18 cellular contexts compared by ENCODE assay signal in genomic region chr6:55046869-55047422, GRCh38.
A peak's percentile ranks its signal among the peaks of the same experiment; 100 is the strongest.
DNase-seq lines count a peak whose midpoint lies in the region; ATAC-seq, FAIRE-seq and TF ChIP-seq lines count a peak whose summit lies in the region.
"Had no signal": no experiment of that assay in that cellular context is flagged by ENCODE, and none has a peak within 500 bp of the region (broad histone marks: within the 10 kb centered on the region; RNA-seq: fewer than 3 reads in every experiment).

No MANE protein-coding gene starts in this region.

- H3K9me3 Mint-ChIP-seq in neural progenitor cell = no peaks in the 10 kb centered on the region

- TF ChIP-seq POLR2A in heart left ventricle (IDR thresholded peaks at IDR 0.05) = no peak

- 32 to 39% (median 38%) methylated on average over 4 of the region's 4 CpGs for WGBS in heart left ventricle, 4 donors

- H3K4me3 Mint-ChIP-seq in neural progenitor cell = no peak overlapping the region
- H3K4me3 Mint-ChIP-seq: activated naive CD4-positive, alpha-beta T cell treated with anti-CD3 and anti-CD28 coated beads for 36 hours; CD4-positive, alpha-beta T cell; stimulated activated naive CD8-positive, alpha-beta T cell treated with anti-CD3 and anti-CD28 coated beads, Interleukin-15, amount 100 ng/mL, for 72 hours had no signal

- peak overlapping the region; percentile 46 for H2AFZ ChIP-seq in neural progenitor cell (replicated peaks)

- H3K4me2 ChIP-seq in neural progenitor cell = no peak overlapping the region

- no peaks in the 10 kb centered on the region for H3K79me2 ChIP-seq in neural progenitor cell (ENCODE audit: low read depth)

- H3K9ac ChIP-seq in NT2/D1 (ENCODE audit: insufficient read length, low read depth) (no peak overlapping the region), neural progenitor cell (no peak overlapping the region)

- H3K36me3 ChIP-seq in NT2/D1 (ENCODE audit: insufficient read depth, insufficient read length, low read length) (no peaks in the 10 kb centered on the region), heart left ventricle (no peaks in the 10 kb centered on the region), neural progenitor cell (no peaks in the 10 kb centered on the region)

- no peaks in the 10 kb centered on the region for H3F3A ChIP-seq in neural progenitor cell (ENCODE audit: low read depth)

- H3K4me1 ChIP-seq in NT2/D1 (ENCODE audit: insufficient read depth, insufficient read length) = no peaks in the 10 kb centered on the region
- H3K4me1 ChIP-seq in heart left ventricle = peaks cover 0 to 18% (median 0%) of the 10 kb centered on the region in 12 donors
- H3K4me1 ChIP-seq in neural progenitor cell = no peaks in the 10 kb centered on the region

- H3K27me3 Mint-ChIP-seq in neural progenitor cell (ENCODE audit: insufficient read depth, low read depth) = no peaks in the 10 kb centered on the region
- H3K27me3 Mint-ChIP-seq: CD4-positive, alpha-beta T cell; stimulated activated naive CD8-positive, alpha-beta T cell treated with anti-CD3 and anti-CD28 coated beads, Interleukin-15, amount 100 ng/mL, for 72 hours had no signal

- in situ Hi-C loops in ACHN (cut with HindIII; ENCODE audit: low pct_ligation_motif_present, low pct_unique_long_range_greater_than_20kb, low sequenced_read_pairs) = no loop called here

- FAIRE-seq in urothelium cell line (lab: Jason Lieb, UNC) = no peak
- FAIRE-seq: A204.1, islet of Langerhans, RCC 7860, TTC549 had no signal

- H3K4me1 Mint-ChIP-seq in neural progenitor cell = no peaks in the 10 kb centered on the region
- H3K4me1 Mint-ChIP-seq: stimulated activated naive CD8-positive, alpha-beta T cell treated with anti-CD3 and anti-CD28 coated beads, Interleukin-15, amount 100 ng/mL, for 72 hours had no signal

- no peaks in the 10 kb centered on the region for H3K27me3 ChIP-seq in NT2/D1 (ENCODE audit: insufficient read depth, insufficient read length)
- no peaks in the 10 kb centered on the region for H3K27me3 ChIP-seq in heart left ventricle
- H3K27me3 ChIP-seq in neural progenitor cell = no peaks in the 10 kb centered on the region

- H3K27ac ChIP-seq in heart left ventricle (peak overlapping the region in 2 of 12 donors; percentile 7 to 29), neural progenitor cell (no peak overlapping the region)

- DNase-seq in NCI-H2081 (lab: John Stamatoyannopoulos, UW) (peak; percentile 9 to 57), NCI-H2081 treated with DMSO at 0.1 percent for 48 hours (lab: John Stamatoyannopoulos, UW) (no peak), NT2/D1 (ENCODE audit: low read depth, low spot score) (peak; percentile 1), heart left ventricle (peak in 1 of 5 donors; percentile 8), neural progenitor cell (ENCODE audit: low spot score) (no peak), ACHN (no peak), urothelium cell line (ENCODE audit: low spot score) (no peak)
- no peak for DNase-seq in central memory CD4-positive, alpha-beta T cell
- DNase-seq: activated CD4-positive, alpha-beta T cell treated with anti-CD3 and anti-CD28 coated beads, Interleukin-2, amount 50 U/mL, for 1 hour; activated naive CD4-positive, alpha-beta T cell treated with anti-CD3 and anti-CD28 coated beads for 36 hours; CD4-positive, alpha-beta T cell; NCI-H2029 treated with DMSO at 0.1 percent for 48 hours; NCI-H526; stimulated activated naive CD8-positive, alpha-beta T cell treated with anti-CD3 and anti-CD28 coated beads, Interleukin-15, amount 100 ng/mL, for 72 hours had no signal

- intact Hi-C loops in heart left ventricle (cut with DNase I) = no loop called here

- no peaks in the 10 kb centered on the region for H4K20me1 ChIP-seq in neural progenitor cell (ENCODE audit: low read depth)

- peak; percentile 69 to 80 (median 72) for ATAC-seq in heart left ventricle
- ATAC-seq: stimulated activated naive CD8-positive, alpha-beta T cell treated with anti-CD3 and anti-CD28 coated beads, Interleukin-15, amount 100 ng/mL, for 72 hours had no signal

- H3K9me3 ChIP-seq in NT2/D1 (ENCODE audit: insufficient read depth, low read length) (no peaks in the 10 kb centered on the region), heart left ventricle (no peaks in the 10 kb centered on the region), neural progenitor cell (ENCODE audit: low read depth) (no peaks in the 10 kb centered on the region)

- H3K4me3 ChIP-seq in NT2/D1 (ENCODE audit: insufficient read length, low read depth) = no peak overlapping the region
- no peak overlapping the region for H3K4me3 ChIP-seq in heart left ventricle
- no peak overlapping the region for H3K4me3 ChIP-seq in neural progenitor cell

- H3K27ac Mint-ChIP-seq in neural progenitor cell = no peak overlapping the region
- H3K27ac Mint-ChIP-seq: activated naive CD4-positive, alpha-beta T cell treated with anti-CD3 and anti-CD28 coated beads for 36 hours; CD4-positive, alpha-beta T cell; stimulated activated naive CD8-positive, alpha-beta T cell treated with anti-CD3 and anti-CD28 coated beads, Interleukin-15, amount 100 ng/mL, for 72 hours had no signal

- TF ChIP-seq CTCF in heart left ventricle (IDR thresholded peaks at IDR 0.05) = no peak
- TF ChIP-seq CTCF in neural progenitor cell (IDR thresholded peaks at IDR 0.05) = no peak

- no peaks in the 10 kb centered on the region for H3K36me3 Mint-ChIP-seq in neural progenitor cell

Comparison
In these comparisons a context has a peak if more than half of its experiments do, and no peak if none do; other contexts are left out.
1. DNase-seq: peak in NCI-H2081 (2 of 2) and NT2/D1 (single experiment); none in NCI-H2081 treated with DMSO at 0.1 percent for 48 hours (single experiment), neural progenitor cell (single experiment), central memory CD4-positive, alpha-beta T cell (single experiment), ACHN (single experiment) and urothelium cell line (single experiment).